1 cellular context compared by ENCODE assay signal in the genomic region with DNA sequence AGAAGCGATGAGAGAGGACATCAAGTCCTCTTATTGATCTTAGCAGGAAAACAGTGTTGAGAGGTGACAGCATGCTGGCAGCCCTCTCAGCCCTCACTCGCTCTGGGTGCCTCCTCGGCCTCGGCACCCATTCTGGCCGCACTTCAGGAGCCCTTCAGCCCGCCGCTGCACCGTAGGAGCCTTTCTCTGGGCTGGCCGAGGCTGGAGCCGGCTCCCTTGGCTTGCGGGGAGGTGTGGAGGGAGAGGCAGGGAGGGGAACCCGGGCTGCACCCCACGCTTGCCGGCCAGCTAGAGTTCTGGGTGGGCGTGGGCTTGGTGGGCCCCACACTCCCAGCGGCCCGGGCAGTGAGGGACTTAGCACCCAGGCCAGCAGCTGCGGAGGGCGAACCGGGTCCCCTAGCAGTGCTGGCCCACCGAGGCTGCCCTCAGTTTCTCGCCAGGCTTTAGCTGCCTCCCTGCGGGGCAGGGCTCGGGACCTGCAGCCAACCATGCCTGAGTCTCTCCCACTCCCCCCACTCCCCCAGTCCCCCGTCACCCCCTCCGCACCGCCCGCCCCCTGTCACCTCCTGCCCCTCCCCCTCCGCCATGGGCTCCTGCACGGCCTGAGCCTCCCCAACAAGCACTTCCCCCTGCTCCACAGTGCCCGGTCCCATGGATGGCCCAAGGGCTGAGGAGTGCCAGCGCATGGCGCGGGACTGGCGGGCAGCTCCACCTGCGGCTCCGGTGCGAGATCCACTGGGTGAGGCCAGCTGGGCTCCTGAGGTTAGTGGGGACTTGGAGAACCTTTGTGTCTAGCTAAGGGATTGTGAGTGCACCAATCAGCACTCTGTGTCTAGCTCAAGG.
TF ChIP-seq lines count a peak whose summit lies in the region.

No MANE protein-coding gene starts in this region.

TF ChIP-seq in IMR-90, 13 proteins besides CTCF, POLR2A, EP300 and RAD21:
- TF ChIP-seq NFE2L2 (IDR thresholded peaks at IDR 0.05; ENCODE audit: low read depth, low read length): no peak
- TF ChIP-seq MAFK (IDR thresholded peaks at IDR 0.05; ENCODE audit: low read depth, low read length): no peak
- TF ChIP-seq SMC3 (IDR thresholded peaks at IDR 0.05; ENCODE audit: low read depth, low read length): no peak
- no peak for TF ChIP-seq CHD1 (IDR thresholded peaks at IDR 0.05; ENCODE audit: low read depth, low read length)
- TF ChIP-seq RCOR1 (IDR thresholded peaks at IDR 0.05; ENCODE audit: insufficient replicate concordance, low read length): no peak
- TF ChIP-seq MAZ (IDR thresholded peaks at IDR 0.05; ENCODE audit: borderline replicate concordance, low read depth, low read length): no peak
- no peak for TF ChIP-seq BHLHE40 (IDR thresholded peaks at IDR 0.05; ENCODE audit: low read depth, low read length)
- TF ChIP-seq FOS (IDR thresholded peaks at IDR 0.05; ENCODE audit: low read depth, low read length): no peak
- TF ChIP-seq, protein P1, sequence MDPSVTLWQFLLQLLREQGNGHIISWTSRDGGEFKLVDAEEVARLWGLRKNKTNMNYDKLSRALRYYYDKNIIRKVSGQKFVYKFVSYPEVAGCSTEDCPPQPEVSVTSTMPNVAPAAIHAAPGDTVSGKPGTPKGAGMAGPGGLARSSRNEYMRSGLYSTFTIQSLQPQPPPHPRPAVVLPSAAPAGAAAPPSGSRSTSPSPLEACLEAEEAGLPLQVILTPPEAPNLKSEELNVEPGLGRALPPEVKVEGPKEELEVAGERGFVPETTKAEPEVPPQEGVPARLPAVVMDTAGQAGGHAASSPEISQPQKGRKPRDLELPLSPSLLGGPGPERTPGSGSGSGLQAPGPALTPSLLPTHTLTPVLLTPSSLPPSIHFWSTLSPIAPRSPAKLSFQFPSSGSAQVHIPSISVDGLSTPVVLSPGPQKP (IDR thresholded peaks at IDR 0.05; ENCODE audit: borderline replicate concordance, low read depth, low read length): no peak
- TF ChIP-seq RFX5 (IDR thresholded peaks at IDR 0.05; ENCODE audit: low read depth, low read length): no peak
- TF ChIP-seq, protein P2, sequence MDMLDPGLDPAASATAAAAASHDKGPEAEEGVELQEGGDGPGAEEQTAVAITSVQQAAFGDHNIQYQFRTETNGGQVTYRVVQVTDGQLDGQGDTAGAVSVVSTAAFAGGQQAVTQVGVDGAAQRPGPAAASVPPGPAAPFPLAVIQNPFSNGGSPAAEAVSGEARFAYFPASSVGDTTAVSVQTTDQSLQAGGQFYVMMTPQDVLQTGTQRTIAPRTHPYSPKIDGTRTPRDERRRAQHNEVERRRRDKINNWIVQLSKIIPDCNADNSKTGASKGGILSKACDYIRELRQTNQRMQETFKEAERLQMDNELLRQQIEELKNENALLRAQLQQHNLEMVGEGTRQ (IDR thresholded peaks at IDR 0.05; ENCODE audit: low read depth, low read length): no peak
- TF ChIP-seq CEBPB (IDR thresholded peaks at IDR 0.05; ENCODE audit: low read depth, low read length): no peak
- no peak for TF ChIP-seq MXI1 (IDR thresholded peaks at IDR 0.05; ENCODE audit: borderline replicate concordance, low read depth, low read length)
TF ChIP-seq in IMR-90: peak in this region for 0.
